Comparison of ENCODE assay signal across 11 cellular contexts in genomic region chr1:40769815-40770214, GRCh38. TPM values are rescaled to one million over a fixed set of nuclear protein-coding genes. Genes with fewer than 3 reads are reported as not detected.
DNase-seq lines count a peak whose midpoint lies in the region; ATAC-seq, FAIRE-seq and TF ChIP-seq lines count a peak whose summit lies in the region.
"Had no signal": no experiment of that assay in that cellular context is flagged by ENCODE, and none has a peak within 500 bp of the region (broad histone marks: within the 10 kb centered on the region; RNA-seq: fewer than 3 reads in every experiment).

No MANE protein-coding gene starts in this region.

- H3K4me1 Mint-ChIP-seq in activated T-helper 2 cell treated with anti-CD3 and anti-CD28 coated beads, Interferon-gamma antibody, Interleukin-2, Interleukin-4, amounts not matched to agents 10 μg/mL and 5 μg/mL and 100 μg/mL, durations not matched to agents 14 hours and 24 hours and 36 hours (ENCODE audit: low read depth): peaks cover 20% of the 10 kb centered on the region

- no peaks in the 10 kb centered on the region for H3K27me3 ChIP-seq in kidney epithelial cell (ENCODE audit: control insufficient read depth, insufficient read depth, low read length)

- no peak overlapping the region for H3K4me3 ChIP-seq in kidney epithelial cell (ENCODE audit: low read depth, low read length)

- peaks cover 64% of the 10 kb centered on the region for H3K36me3 Mint-ChIP-seq in activated T-helper 2 cell treated with anti-CD3 and anti-CD28 coated beads, Interferon-gamma antibody, Interleukin-2, Interleukin-4, amounts not matched to agents 10 μg/mL and 5 μg/mL and 100 μg/mL, durations not matched to agents 14 hours and 24 hours and 36 hours (ENCODE audit: low read depth)

- FAIRE-seq in D721Med (lab: Jason Lieb, UNC) (no peak), GM19239 (lab: Jason Lieb, UNC) (no peak)
- FAIRE-seq: astrocyte had no signal

- no peaks in the 10 kb centered on the region for H3K27me3 Mint-ChIP-seq in activated T-helper 2 cell treated with anti-CD3 and anti-CD28 coated beads, Interferon-gamma antibody, Interleukin-2, Interleukin-4, amounts not matched to agents 10 μg/mL and 5 μg/mL and 100 μg/mL, durations not matched to agents 14 hours and 24 hours and 36 hours (ENCODE audit: low read depth)
- H3K27me3 Mint-ChIP-seq: T-helper 17 cell had no signal

- no peak for ATAC-seq in HG02642 (IDR thresholded peaks at IDR 0.05; ENCODE audit: poor library complexity, unreplicated experiment)
- ATAC-seq: T-helper 17 cell had no signal

- intact Hi-C loops in activated T-helper 2 cell treated with anti-CD3 and anti-CD28 coated beads, Interferon-gamma antibody, Interleukin-2, Interleukin-4, amounts not matched to agents 10 μg/mL and 5 μg/mL and 100 μg/mL, durations not matched to agents 14 hours and 24 hours and 36 hours (cut with micrococcal nuclease): loop anchor here (10.0 kb wide), 1 partner anchor 155 kb away; no protein-coding TSS in a partner anchor

- peaks cover 1% of the 10 kb centered on the region for H3K36me3 ChIP-seq in kidney epithelial cell (ENCODE audit: control insufficient read depth, insufficient read depth, low read length)

- no peaks in the 10 kb centered on the region for H3K9me3 Mint-ChIP-seq in activated T-helper 2 cell treated with anti-CD3 and anti-CD28 coated beads, Interferon-gamma antibody, Interleukin-2, Interleukin-4, amounts not matched to agents 10 μg/mL and 5 μg/mL and 100 μg/mL, durations not matched to agents 14 hours and 24 hours and 36 hours

- peak; percentile 36 for TF ChIP-seq CTCF in D721Med (IDR thresholded peaks at IDR 0.05; ENCODE audit: insufficient read depth, missing control alignments)
- TF ChIP-seq CTCF in kidney epithelial cell (IDR thresholded peaks at IDR 0.05; ENCODE audit: insufficient read depth, low read length, poor library complexity, severe bottlenecking): peak; percentile 30

- no peak overlapping the region for H3K4me3 Mint-ChIP-seq in activated T-helper 2 cell treated with anti-CD3 and anti-CD28 coated beads, Interferon-gamma antibody, Interleukin-2, Interleukin-4, amounts not matched to agents 10 μg/mL and 5 μg/mL and 100 μg/mL, durations not matched to agents 14 hours and 24 hours and 36 hours (ENCODE audit: low read depth)
- H3K4me3 Mint-ChIP-seq: T-helper 17 cell had no signal

- DNase-seq in D721Med (ENCODE audit: insufficient read length, low spot score): no peak
- DNase-seq in HT1080 (ENCODE audit: low read depth): peak; percentile 21
- no peak for DNase-seq in activated T-helper 2 cell treated with anti-CD3 and anti-CD28 coated beads, Interferon-gamma antibody, Interleukin-2, Interleukin-4, amounts not matched to agents 10 μg/mL and 5 μg/mL and 100 μg/mL, durations not matched to agents 14 hours and 24 hours and 36 hours (ENCODE audit: low spot score)
- DNase-seq in kidney epithelial cell (ENCODE audit: low read depth): no peak
- no peak for DNase-seq in GM19239 (ENCODE audit: insufficient read length, low spot score)
- DNase-seq in NCI-H2227 treated with DMSO at 0.1 percent for 48 hours (lab: John Stamatoyannopoulos, UW): no peak
- DNase-seq in NK-92 (lab: John Stamatoyannopoulos, UW; ENCODE audit: unreplicated experiment): no peak
- DNase-seq: T-helper 17 cell had no signal

- H3K27ac Mint-ChIP-seq in activated T-helper 2 cell treated with anti-CD3 and anti-CD28 coated beads, Interferon-gamma antibody, Interleukin-2, Interleukin-4, amounts not matched to agents 10 μg/mL and 5 μg/mL and 100 μg/mL, durations not matched to agents 14 hours and 24 hours and 36 hours: peak overlapping the region; percentile 28

RNA-seq across cellular contexts. Expression of gene KCNQ4, which starts 13.8 kb away (rescaled TPM):
- 0.06 TPM in 1 of 2 replicates, not detected in the other for total RNA-seq in HT1080 (2014; rRNA removed; shearing (Covaris generic))
- 0.03 TPM in 1 of 2 replicates, not detected in the other for polyA plus RNA-seq in HT1080 (2015; cell fraction: cytosol; rRNA removed)
- 0.08 and 0.17 TPM in 2 replicates for polyA plus RNA-seq in HT1080 (2015; cell fraction: nucleus; rRNA removed)
- total RNA-seq in activated T-helper 2 cell treated with anti-CD3 and anti-CD28 coated beads, Interferon-gamma antibody, Interleukin-2, Interleukin-4, amounts not matched to agents 10 μg/mL and 5 μg/mL and 100 μg/mL, durations not matched to agents 14 hours and 24 hours and 36 hours: 0.57 and 0.78 TPM in 2 replicates
- total RNA-seq in kidney epithelial cell: 2.8 and 3.4 TPM in 2 replicates
- total RNA-seq: pulmonary artery endothelial cell had no signal
